11 cellular contexts compared by ENCODE assay signal in genomic region chr20:50054626-50055511, GRCh38. TPM values are rescaled to one million over a fixed set of nuclear protein-coding genes. Genes with fewer than 3 reads are reported as not detected.
DNase-seq lines count a peak whose midpoint lies in the region; ATAC-seq and TF ChIP-seq lines count a peak whose summit lies in the region.
"Had no signal": no experiment of that assay in that cellular context is flagged by ENCODE, and none has a peak within 500 bp of the region (broad histone marks: within the 10 kb centered on the region; RNA-seq: fewer than 3 reads in every experiment).

No MANE protein-coding gene starts in this region.

- TF ChIP-seq POLR2A in esophagus squamous epithelium (IDR thresholded peaks at IDR 0.05), result no peak

- H3K4me1 ChIP-seq in esophagus squamous epithelium, result peaks cover 3 to 27% (median 9%) of the 10 kb centered on the region in 3 donors

- H3K4me3 ChIP-seq in esophagus squamous epithelium, result no peak overlapping the region

- no peaks in the 10 kb centered on the region for H3K4me1 Mint-ChIP-seq in activated T-cell treated with anti-CD3 and anti-CD28 coated beads, Interleukin-2, amount 50 U/mL, for 24 hours (ENCODE audit: low read depth)

- H3K36me3 Mint-ChIP-seq in activated T-cell treated with anti-CD3 and anti-CD28 coated beads, Interleukin-2, amount 50 U/mL, for 24 hours (ENCODE audit: low read depth), result no peaks in the 10 kb centered on the region
- H3K36me3 Mint-ChIP-seq: memory B cell had no signal

- intact Hi-C loops in esophagus squamous epithelium (cut with DNase I), result no loop called here

- peaks cover 8% of the 10 kb centered on the region for H3K27me3 Mint-ChIP-seq in activated T-cell treated with anti-CD3 and anti-CD28 coated beads, Interleukin-2, amount 50 U/mL, for 24 hours

- H3K9me3 ChIP-seq in esophagus squamous epithelium, result no peaks in the 10 kb centered on the region

- TF ChIP-seq CTCF in esophagus squamous epithelium (IDR thresholded peaks at IDR 0.05), result no peak

- no peak for ATAC-seq in GM21360 (IDR thresholded peaks at IDR 0.05; ENCODE audit: unreplicated experiment)

- 51% methylated on average over 6 to 8 of the region's 34 CpGs for WGBS in esophagus squamous epithelium, 2 donors

- H3K36me3 ChIP-seq in esophagus squamous epithelium, result no peaks in the 10 kb centered on the region

- H3K27ac Mint-ChIP-seq in activated T-cell treated with anti-CD3 and anti-CD28 coated beads, Interleukin-2, amount 50 U/mL, for 24 hours, result no peak overlapping the region

- peaks cover 0 to 25% (median 0%) of the 10 kb centered on the region in 4 donors for H3K27me3 ChIP-seq in esophagus squamous epithelium

- DNase-seq in Daoy (ENCODE audit: low read depth) (peak; percentile 82), anterior cingulate cortex (lab: John Stamatoyannopoulos, UW) (peak in 51 of 58 donors; percentile 13 to 90 (median 65)), hippocampal formation (lab: John Stamatoyannopoulos, UW) (peak; percentile 59 to 80), renal cortical epithelial cell (ENCODE audit: low read depth) (peak; percentile 87), COLO668 (lab: John Stamatoyannopoulos, UW; ENCODE audit: unreplicated experiment) (no peak), esophagus squamous epithelium (lab: John Stamatoyannopoulos, UW) (no peak)
- DNase-seq in activated T-cell treated with anti-CD3 and anti-CD28 coated beads, Interleukin-2, amount 50 U/mL, for 24 hours, result no peak
- DNase-seq: activated CD4-positive, CD25-positive, alpha-beta regulatory T cell treated with anti-CD3 and anti-CD28 coated beads, Interleukin-2, amount 50 U/mL, for 72 hours; NCI-H345 had no signal

- H3K9me3 Mint-ChIP-seq in activated T-cell treated with anti-CD3 and anti-CD28 coated beads, Interleukin-2, amount 50 U/mL, for 24 hours, result no peaks in the 10 kb centered on the region
- H3K9me3 Mint-ChIP-seq: memory B cell had no signal

- peak overlapping the region in 1 of 4 donors; percentile 23 for H3K27ac ChIP-seq in esophagus squamous epithelium

- H3K4me3 Mint-ChIP-seq in activated T-cell treated with anti-CD3 and anti-CD28 coated beads, Interleukin-2, amount 50 U/mL, for 24 hours, result no peak overlapping the region
- H3K4me3 Mint-ChIP-seq: memory B cell had no signal

RNA-seq across cellular contexts. Expression of gene UBE2V1, which starts 58.1 kb away (rescaled TPM):
- 31.9 and 35.8 TPM in 2 replicates for total RNA-seq in Daoy (2014; rRNA removed; shearing (Covaris generic))
- total RNA-seq in renal cortical epithelial cell, result 15.5 and 56.4 TPM in 2 replicates
- total RNA-seq in esophagus squamous epithelium, result 10 to 100 TPM; 44.4 to 80.7 (median 63.4) TPM

Comparison
In these comparisons a context has a peak if more than half of its experiments do, and no peak if none do; other contexts are left out.
1. DNase-seq: peak in Daoy (single experiment), anterior cingulate cortex (51 of 58), hippocampal formation (2 of 2) and renal cortical epithelial cell (single experiment); none in COLO668 (single experiment), activated T-cell treated with anti-CD3 and anti-CD28 coated beads, Interleukin-2, amount 50 U/mL, for 24 hours (single experiment) and esophagus squamous epithelium (single experiment).